ENCODE assay signal across 8 cellular contexts in genomic region chr3:15269091-15269989, GRCh38.
DNase-seq lines count a peak whose midpoint lies in the region; ATAC-seq, FAIRE-seq and TF ChIP-seq lines count a peak whose summit lies in the region.

No MANE protein-coding gene starts in this region.

- H3K9me3 Mint-ChIP-seq in WTC11 = no peaks in the 10 kb centered on the region

- dilution Hi-C loops in keratinocyte (cut with MboI; ENCODE audit: extremely low pct_ligation_motif_present, low sequenced_read_pairs) = no loop called here

- ATAC-seq in GM19328 (IDR thresholded peaks at IDR 0.05; ENCODE audit: unreplicated experiment) (peak; percentile 46), WTC11 (no peak)

- H3K27me3 ChIP-seq in ACC112 (ENCODE audit: insufficient read depth, low read length) = no peaks in the 10 kb centered on the region
- H3K27me3 ChIP-seq in keratinocyte (ENCODE audit: control insufficient read depth, extremely low read depth, insufficient read depth, low read length) = no peaks in the 10 kb centered on the region

- H2AFZ ChIP-seq in ACC112 (ENCODE audit: low read length, unreplicated experiment) (no peak overlapping the region), keratinocyte (ENCODE audit: control insufficient read depth, low read length) (peak overlapping the region; percentile 61)

- H3K9me1 ChIP-seq in keratinocyte (ENCODE audit: control insufficient read depth, extremely low read depth, insufficient read depth, low read length) = no peaks in the 10 kb centered on the region

- H3K4me1 ChIP-seq in ACC112 (ENCODE audit: control insufficient read depth, insufficient read depth, low read length, unreplicated experiment) (peaks cover 23% of the 10 kb centered on the region), keratinocyte (ENCODE audit: control insufficient read depth, extremely low read depth, insufficient read depth, low read length) (peaks cover 14% of the 10 kb centered on the region)

- H3K27me3 Mint-ChIP-seq in WTC11 (ENCODE audit: low read depth) = no peaks in the 10 kb centered on the region; the same call in 1 of the 2 replicates

- no peaks in the 10 kb centered on the region for H4K20me1 ChIP-seq in keratinocyte (ENCODE audit: control insufficient read depth, extremely low read depth, insufficient read depth, low read length)

- H3K27ac Mint-ChIP-seq in WTC11 = peak overlapping the region; percentile 49

- H3K4me3 Mint-ChIP-seq in WTC11 = no peak overlapping the region

- H3K36me3 ChIP-seq in ACC112 (ENCODE audit: insufficient read depth, low read length) = no peaks in the 10 kb centered on the region
- H3K36me3 ChIP-seq in keratinocyte (ENCODE audit: control insufficient read depth in 2 of 2, extremely low read depth in 1 of 2, insufficient read depth in 2 of 2, low read length in 2 of 2) = peaks cover 0 to 3% of the 10 kb centered on the region in 2 experiments

- POLR2A ChIA-PET in WTC11 (lab: Charles Lee) = no interaction called here

- H3K79me2 ChIP-seq in ACC112 (ENCODE audit: control insufficient read depth, insufficient read depth, low read length, unreplicated experiment) = no peaks in the 10 kb centered on the region
- H3K79me2 ChIP-seq in keratinocyte (ENCODE audit: control insufficient read depth, insufficient read depth, low read length) = no peaks in the 10 kb centered on the region

- TF ChIP-seq CTCF in WTC11 (IDR thresholded peaks at IDR 0.05) = no peak
- no peak for TF ChIP-seq CTCF in keratinocyte (optimal IDR thresholded peaks at IDR 0.05 in 1 of 3, IDR thresholded peaks at IDR 0.05 in 1 of 3, conservative IDR thresholded peaks at IDR 0.05 in 1 of 3; ENCODE audit: extremely low read depth in 1 of 3, insufficient read depth in 2 of 3, low read length in 3 of 3)

- FAIRE-seq in keratinocyte (lab: Jason Lieb, UNC) = peak; percentile 60

- H3K4me1 Mint-ChIP-seq in WTC11 = no peaks in the 10 kb centered on the region

- peak overlapping the region; percentile 20 for H3K9ac ChIP-seq in keratinocyte (ENCODE audit: control insufficient read depth, extremely low read depth, insufficient read depth, low read length)

- peak overlapping the region; percentile 52 for H3K4me2 ChIP-seq in keratinocyte (ENCODE audit: control insufficient read depth, extremely low read depth, insufficient read depth, low read depth, low read length)

- H3K4me3 ChIP-seq in ACC112 (ENCODE audit: low read depth, low read length) (peak overlapping the region; percentile 10; the same call in 1 of the 2 replicates), keratinocyte (ENCODE audit: control insufficient read depth in 2 of 3, extremely low read depth in 1 of 3, insufficient read depth in 2 of 3, low read depth in 1 of 3, low read length in 3 of 3) (peak overlapping the region in 1 of 3 experiments; percentile 40)

- CTCF ChIA-PET in WTC11 (lab: Charles Lee) = interaction anchor here (0.8 to 5.1 kb wide), 14 partner anchors 9 to 258 kb away, joined by 3 to 76 read pairs (median 6); partner anchors contain the start of genes CAPN7 and SH3BP5

- H3K9me3 ChIP-seq in keratinocyte (ENCODE audit: control insufficient read depth, low read depth, low read length) = no peaks in the 10 kb centered on the region

- DNase-seq in HT-29 (ENCODE audit: low spot score) (peak; percentile 60), WTC11 (ENCODE audit: low spot score) (no peak), brain pericyte (ENCODE audit: low read depth, low spot score) (peak; percentile 88), keratinocyte (ENCODE audit: low read depth, low spot score) (peak; percentile 88), NCI-H1105 treated with DMSO at 0.1 percent for 48 hours (lab: John Stamatoyannopoulos, UW) (no peak)
- peak; percentile 60 to 74 for DNase-seq in stimulated activated CD4-positive, alpha-beta T cell treated with anti-CD3 and anti-CD28 coated beads, Interleukin-1b, Interleukin-23, amount 100 ng/mL, for 1 hour (ENCODE audit: low read depth in 2 of 2)

- H3K36me3 Mint-ChIP-seq in WTC11 = no peaks in the 10 kb centered on the region

- peak overlapping the region; percentile 82 for H3K27ac ChIP-seq in ACC112 (ENCODE audit: low read depth, low read length)
- H3K27ac ChIP-seq in keratinocyte (ENCODE audit: control insufficient read depth, insufficient read depth, low read length) = peak overlapping the region; percentile 76

TF ChIP-seq in WTC11, 78 proteins besides CTCF, POLR2A, EP300 and RAD21 (continues in another document):
- TF ChIP-seq TP53 (CRISPR knock-in tag; IDR thresholded peaks at IDR 0.05) (no peak), SP1 (CRISPR knock-in tag; conservative IDR thresholded peaks at IDR 0.05) (no peak), TEAD4 (CRISPR knock-in tag; IDR thresholded peaks at IDR 0.05) (no peak), E2F5 (CRISPR knock-in tag; IDR thresholded peaks at IDR 0.05) (no peak), TEAD1 (CRISPR knock-in tag; IDR thresholded peaks at IDR 0.05) (no peak), ZNF512 (CRISPR knock-in tag; IDR thresholded peaks at IDR 0.05; ENCODE audit: borderline replicate concordance) (no peak), CREB1 (CRISPR knock-in tag; IDR thresholded peaks at IDR 0.05) (no peak)
- TF ChIP-seq, protein P1, sequence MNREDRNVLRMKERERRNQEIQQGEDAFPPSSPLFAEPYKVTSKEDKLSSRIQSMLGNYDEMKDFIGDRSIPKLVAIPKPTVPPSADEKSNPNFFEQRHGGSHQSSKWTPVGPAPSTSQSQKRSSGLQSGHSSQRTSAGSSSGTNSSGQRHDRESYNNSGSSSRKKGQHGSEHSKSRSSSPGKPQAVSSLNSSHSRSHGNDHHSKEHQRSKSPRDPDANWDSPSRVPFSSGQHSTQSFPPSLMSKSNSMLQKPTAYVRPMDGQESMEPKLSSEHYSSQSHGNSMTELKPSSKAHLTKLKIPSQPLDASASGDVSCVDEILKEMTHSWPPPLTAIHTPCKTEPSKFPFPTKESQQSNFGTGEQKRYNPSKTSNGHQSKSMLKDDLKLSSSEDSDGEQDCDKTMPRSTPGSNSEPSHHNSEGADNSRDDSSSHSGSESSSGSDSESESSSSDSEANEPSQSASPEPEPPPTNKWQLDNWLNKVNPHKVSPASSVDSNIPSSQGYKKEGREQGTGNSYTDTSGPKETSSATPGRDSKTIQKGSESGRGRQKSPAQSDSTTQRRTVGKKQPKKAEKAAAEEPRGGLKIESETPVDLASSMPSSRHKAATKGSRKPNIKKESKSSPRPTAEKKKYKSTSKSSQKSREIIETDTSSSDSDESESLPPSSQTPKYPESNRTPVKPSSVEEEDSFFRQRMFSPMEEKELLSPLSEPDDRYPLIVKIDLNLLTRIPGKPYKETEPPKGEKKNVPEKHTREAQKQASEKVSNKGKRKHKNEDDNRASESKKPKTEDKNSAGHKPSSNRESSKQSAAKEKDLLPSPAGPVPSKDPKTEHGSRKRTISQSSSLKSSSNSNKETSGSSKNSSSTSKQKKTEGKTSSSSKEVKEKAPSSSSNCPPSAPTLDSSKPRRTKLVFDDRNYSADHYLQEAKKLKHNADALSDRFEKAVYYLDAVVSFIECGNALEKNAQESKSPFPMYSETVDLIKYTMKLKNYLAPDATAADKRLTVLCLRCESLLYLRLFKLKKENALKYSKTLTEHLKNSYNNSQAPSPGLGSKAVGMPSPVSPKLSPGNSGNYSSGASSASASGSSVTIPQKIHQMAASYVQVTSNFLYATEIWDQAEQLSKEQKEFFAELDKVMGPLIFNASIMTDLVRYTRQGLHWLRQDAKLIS (CRISPR knock-in tag; IDR thresholded peaks at IDR 0.05; ENCODE audit: borderline replicate concordance) = no peak
- TF ChIP-seq, protein P2, sequence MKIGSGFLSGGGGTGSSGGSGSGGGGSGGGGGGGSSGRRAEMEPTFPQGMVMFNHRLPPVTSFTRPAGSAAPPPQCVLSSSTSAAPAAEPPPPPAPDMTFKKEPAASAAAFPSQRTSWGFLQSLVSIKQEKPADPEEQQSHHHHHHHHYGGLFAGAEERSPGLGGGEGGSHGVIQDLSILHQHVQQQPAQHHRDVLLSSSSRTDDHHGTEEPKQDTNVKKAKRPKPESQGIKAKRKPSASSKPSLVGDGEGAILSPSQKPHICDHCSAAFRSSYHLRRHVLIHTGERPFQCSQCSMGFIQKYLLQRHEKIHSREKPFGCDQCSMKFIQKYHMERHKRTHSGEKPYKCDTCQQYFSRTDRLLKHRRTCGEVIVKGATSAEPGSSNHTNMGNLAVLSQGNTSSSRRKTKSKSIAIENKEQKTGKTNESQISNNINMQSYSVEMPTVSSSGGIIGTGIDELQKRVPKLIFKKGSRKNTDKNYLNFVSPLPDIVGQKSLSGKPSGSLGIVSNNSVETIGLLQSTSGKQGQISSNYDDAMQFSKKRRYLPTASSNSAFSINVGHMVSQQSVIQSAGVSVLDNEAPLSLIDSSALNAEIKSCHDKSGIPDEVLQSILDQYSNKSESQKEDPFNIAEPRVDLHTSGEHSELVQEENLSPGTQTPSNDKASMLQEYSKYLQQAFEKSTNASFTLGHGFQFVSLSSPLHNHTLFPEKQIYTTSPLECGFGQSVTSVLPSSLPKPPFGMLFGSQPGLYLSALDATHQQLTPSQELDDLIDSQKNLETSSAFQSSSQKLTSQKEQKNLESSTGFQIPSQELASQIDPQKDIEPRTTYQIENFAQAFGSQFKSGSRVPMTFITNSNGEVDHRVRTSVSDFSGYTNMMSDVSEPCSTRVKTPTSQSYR (CRISPR knock-in tag; IDR thresholded peaks at IDR 0.05) = no peak
- TF ChIP-seq, protein P3, sequence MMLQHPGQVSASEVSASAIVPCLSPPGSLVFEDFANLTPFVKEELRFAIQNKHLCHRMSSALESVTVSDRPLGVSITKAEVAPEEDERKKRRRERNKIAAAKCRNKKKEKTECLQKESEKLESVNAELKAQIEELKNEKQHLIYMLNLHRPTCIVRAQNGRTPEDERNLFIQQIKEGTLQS (CRISPR knock-in tag; conservative IDR thresholded peaks at IDR 0.05) = no peak

Comparison
In these comparisons a context has a peak if more than half of its experiments do, and no peak if none do; other contexts are left out.
1. DNase-seq: peak in HT-29 (single experiment), brain pericyte (single experiment), keratinocyte (single experiment) and stimulated activated CD4-positive, alpha-beta T cell treated with anti-CD3 and anti-CD28 coated beads, Interleukin-1b, Interleukin-23, amount 100 ng/mL, for 1 hour (2 of 2); none in WTC11 (single experiment) and NCI-H1105 treated with DMSO at 0.1 percent for 48 hours (single experiment).